ENCODE assay signal across 30 cellular contexts in the genomic region with DNA sequence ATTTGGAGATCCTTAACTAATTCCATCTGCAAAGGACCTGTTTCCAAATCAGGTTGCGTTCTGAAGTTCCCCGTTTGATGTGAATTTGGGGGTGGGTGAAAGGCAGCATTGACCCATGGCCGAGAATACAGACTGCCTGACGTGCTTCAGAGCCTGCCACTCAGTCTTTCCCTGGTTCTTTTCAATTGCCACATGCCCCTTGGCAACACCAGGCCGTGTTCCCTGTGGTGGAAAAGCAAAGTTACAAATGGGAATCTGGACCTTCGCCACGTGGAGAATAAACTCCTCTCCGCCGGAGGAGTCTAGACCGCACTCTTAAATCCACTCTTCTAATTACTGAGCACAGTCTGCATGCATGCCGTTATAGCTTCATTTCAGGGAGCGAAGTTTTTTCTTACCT.
"Had no signal": no experiment of that assay in that cellular context is flagged by ENCODE, and none has a peak within 500 bp of the region (broad histone marks: within the 10 kb centered on the region; RNA-seq: fewer than 3 reads in every experiment).

No MANE protein-coding gene starts in this region.

- H3K4me1 Mint-ChIP-seq: activated B cell treated with CpG ODN at 0.5 μM for 24 hours had no signal

- H3K27ac ChIP-seq: adrenal gland, body of pancreas, KMS-11, SJCRH30, SK-N-MC, VCaP had no signal

- H3K36me3 Mint-ChIP-seq: activated CD4-positive, alpha-beta memory T cell treated with anti-CD3 and anti-CD28 coated beads for 36 hours had no signal

- ATAC-seq: activated naive CD4-positive, alpha-beta T cell treated with anti-CD3 and anti-CD28 coated beads, Interleukin-2, amount 50 U/mL, for 72 hours; activated T-cell treated with anti-CD3 and anti-CD28 coated beads, Interleukin-2, amount 50 U/mL, for 4 hours; body of pancreas; Panc1 had no signal

- H3K27me3 ChIP-seq: adrenal gland, body of pancreas, SJCRH30 had no signal

- H3K27me3 Mint-ChIP-seq: activated B cell treated with CpG ODN at 0.5 μM for 24 hours; activated CD4-positive, alpha-beta memory T cell treated with anti-CD3 and anti-CD28 coated beads for 36 hours had no signal

- H3K4me3 Mint-ChIP-seq: activated B cell treated with CpG ODN at 0.5 μM for 24 hours; activated CD4-positive, alpha-beta memory T cell treated with anti-CD3 and anti-CD28 coated beads for 36 hours; activated naive CD4-positive, alpha-beta T cell treated with anti-CD3 and anti-CD28 coated beads for 36 hours; activated T-cell treated with anti-CD3 and anti-CD28 coated beads, Interleukin-2, amount 50 U/mL, for 4 hours; activated T-helper 1 cell treated with anti-CD3 and anti-CD28 coated beads, Interleukin-12 subunit alpha, Interleukin-12 subunit beta, Interleukin-2, Interleukin-4 antibody, amounts not matched to agents 30 ng/mL and 10 ng/mL and 1 ng/mL, durations not matched to agents 14 hours and 24 hours and 36 hours; T-helper 1 cell treated with Interleukin-12 subunit alpha and Interleukin-12 subunit beta and Interleukin-4 antibody, amounts not matched to agents 30 μg/mL and 1 μg/mL, for 36 hours; T-helper 2 cell treated with Interferon-gamma antibody and Interleukin-4, amounts not matched to agents 5 μg/mL and 100 μg/mL, for 36 hours had no signal

- H3K9me3 ChIP-seq: adrenal gland, body of pancreas, SJCRH30 had no signal

- H3K27ac Mint-ChIP-seq: activated B cell treated with CpG ODN at 0.5 μM for 24 hours; activated CD4-positive, alpha-beta memory T cell treated with anti-CD3 and anti-CD28 coated beads for 36 hours; activated naive CD4-positive, alpha-beta T cell treated with anti-CD3 and anti-CD28 coated beads for 36 hours; activated naive CD4-positive, alpha-beta T cell treated with anti-CD3 and anti-CD28 coated beads, Interleukin-2, amount 50 U/mL, for 72 hours; activated T-helper 1 cell treated with anti-CD3 and anti-CD28 coated beads, Interleukin-12 subunit alpha, Interleukin-12 subunit beta, Interleukin-2, Interleukin-4 antibody, amounts not matched to agents 30 ng/mL and 10 ng/mL and 1 ng/mL, durations not matched to agents 14 hours and 24 hours and 36 hours; T-helper 1 cell treated with Interleukin-12 subunit alpha and Interleukin-12 subunit beta and Interleukin-4 antibody, amounts not matched to agents 30 μg/mL and 1 μg/mL, for 36 hours; T-helper 2 cell treated with Interferon-gamma antibody and Interleukin-4, amounts not matched to agents 5 μg/mL and 100 μg/mL, for 36 hours had no signal

- DNase-seq: activated B cell treated with CpG ODN at 0.5 μM for 24 hours; activated CD4-positive, alpha-beta memory T cell treated with anti-CD3 and anti-CD28 coated beads for 36 hours; activated CD4-positive, alpha-beta T cell treated with anti-CD3 and anti-CD28 coated beads for 4 hours; activated CD4-positive, alpha-beta T cell treated with anti-CD3 and anti-CD28 coated beads, Interleukin-2, amount 50 U/mL, for 1 hour; activated CD4-positive, CD25-positive, alpha-beta regulatory T cell treated with anti-CD3 and anti-CD28 coated beads, Interleukin-2, amount 50 U/mL, for 72 hours; activated CD8-positive, alpha-beta memory T cell treated with anti-CD3 and anti-CD28 coated beads, Interleukin-2, amount 50 U/mL, for 4 hours; activated gamma-delta T cell treated with Interleukin-2 at 50 U/mL for 16 hours; activated naive CD4-positive, alpha-beta T cell treated with anti-CD3 and anti-CD28 coated beads for 36 hours; activated T-cell treated with anti-CD3 and anti-CD28 coated beads for 4 hours; activated T-cell treated with anti-CD3 and anti-CD28 coated beads, Interleukin-2, amount 50 U/mL, for 4 hours; adrenal gland; body of pancreas; MM.1S; MV-4-11; NCI-H1092; NCI-H1436 treated with DMSO at 0.1 percent for 48 hours; NCI-H1694 treated with DMSO at 0.1 percent for 48 hours; NCI-H2029; NCI-H345; NCI-H524 treated with DMSO at 0.1 percent for 48 hours; SHP77; SJCRH30 had no signal
